27 cellular contexts compared by ENCODE assay signal in the genomic region with DNA sequence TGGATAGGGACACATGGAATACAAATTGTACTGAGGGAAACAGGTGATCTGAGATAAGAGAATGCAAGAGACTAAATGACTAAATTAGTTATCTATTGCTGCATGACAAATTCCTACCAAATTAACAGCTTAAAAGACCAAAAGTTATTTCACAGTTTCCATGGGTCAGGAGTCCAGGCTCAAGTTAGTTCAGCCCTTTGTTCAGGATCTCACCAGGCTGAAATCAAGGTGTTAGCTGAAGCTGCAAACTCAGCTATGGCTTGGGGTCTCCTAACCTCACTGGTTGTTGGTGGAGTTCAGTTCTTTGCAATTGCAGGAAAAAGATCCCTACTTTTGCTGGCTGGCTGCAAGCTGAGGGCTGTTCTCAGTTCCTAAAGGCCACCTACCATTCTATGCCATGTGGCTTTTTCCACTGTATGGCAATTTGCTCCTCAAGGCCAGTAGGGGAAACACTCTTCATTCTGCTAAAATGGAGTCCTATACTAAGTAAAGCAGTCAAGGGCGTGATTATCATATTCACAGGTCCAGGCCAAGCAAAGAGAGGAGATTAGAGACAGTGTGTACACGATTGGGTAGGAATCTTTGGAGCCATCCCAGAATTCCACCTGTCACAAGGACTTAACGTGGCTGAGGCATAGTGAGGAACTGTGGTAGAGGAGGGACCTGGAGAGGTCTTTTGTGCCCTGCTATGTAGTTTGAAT. TPM values are rescaled to one million over a fixed set of nuclear protein-coding genes. Genes with fewer than 3 reads are reported as not detected.
"Had no signal": no experiment of that assay in that cellular context is flagged by ENCODE, and none has a peak within 500 bp of the region (broad histone marks: within the 10 kb centered on the region; RNA-seq: fewer than 3 reads in every experiment).

No MANE protein-coding gene starts in this region.

- H3K9me3 Mint-ChIP-seq: activated naive CD4-positive, alpha-beta T cell treated with anti-CD3 and anti-CD28 coated beads, Interleukin-2, amount 50 U/mL, for 72 hours; stimulated activated memory B cell treated with anti-CD40 and anti-IgM and Interleukin-4, amounts not matched to agents 10 μg/mL and 1 μg/mL and 100 μg/mL, for 72 hours; stimulated activated naive CD8-positive, alpha-beta T cell treated with anti-CD3 and anti-CD28 coated beads, Interleukin-15, amount 100 ng/mL, for 72 hours had no signal

- H3K4me1 Mint-ChIP-seq: natural killer cell; stimulated activated memory B cell treated with anti-CD40 and anti-IgM and Interleukin-4, amounts not matched to agents 10 μg/mL and 1 μg/mL and 100 μg/mL, for 72 hours; stimulated activated naive CD8-positive, alpha-beta T cell treated with anti-CD3 and anti-CD28 coated beads, Interleukin-15, amount 100 ng/mL, for 72 hours had no signal

- H3K36me3 ChIP-seq: esophagus squamous epithelium, lower lobe of right lung, sigmoid colon, upper lobe of left lung had no signal

- H3K27me3 ChIP-seq: esophagus squamous epithelium, sigmoid colon, upper lobe of left lung had no signal

- H3K27ac ChIP-seq: epithelial cell of prostate, esophagus squamous epithelium, lower lobe of right lung, sigmoid colon, upper lobe of left lung had no signal

- H3K36me3 Mint-ChIP-seq: activated naive CD4-positive, alpha-beta T cell treated with anti-CD3 and anti-CD28 coated beads, Interleukin-2, amount 50 U/mL, for 72 hours; natural killer cell; stimulated activated memory B cell treated with anti-CD40 and anti-IgM and Interleukin-4, amounts not matched to agents 10 μg/mL and 1 μg/mL and 100 μg/mL, for 72 hours had no signal

- DNase-seq: activated CD4-positive, alpha-beta T cell treated with anti-CD3 and anti-CD28 coated beads for 4 hours; activated CD4-positive, alpha-beta T cell treated with anti-CD3 and anti-CD28 coated beads, Interleukin-2, amount 50 U/mL, for 4 hours; activated naive CD4-positive, alpha-beta T cell; activated T-cell treated with anti-CD3 and anti-CD28 coated beads for 4 hours; activated T-cell treated with anti-CD3 and anti-CD28 coated beads, Interleukin-2, amount 50 U/mL, for 72 hours; anterior cingulate cortex; dermis blood vessel endothelial cell; effector CD4-positive, alpha-beta T cell; esophagus squamous epithelium; foreskin melanocyte; islet precursor cell; lower lobe of right lung; mesenchymal stem cell; natural killer cell; posterior cingulate gyrus; sigmoid colon; stimulated activated CD4-positive, alpha-beta T cell treated with anti-CD3 and anti-CD28 coated beads, Interleukin-1b, Interleukin-23, amount 100 ng/mL, for 48 hours; stimulated activated CD4-positive, alpha-beta T cell treated with anti-CD3 and anti-CD28 coated beads, Interleukin-4, amount 100 ng/mL, for 4 hours; stimulated activated CD8-positive, alpha-beta memory T cell treated with anti-CD3 and anti-CD28 coated beads, Interleukin-4, amount 100 ng/mL, for 48 hours; stimulated activated naive CD8-positive, alpha-beta T cell treated with anti-CD3 and anti-CD28 coated beads, Interleukin-15, amount 100 ng/mL, for 72 hours; substantia nigra; upper lobe of left lung had no signal

- H3K27ac Mint-ChIP-seq: activated naive CD4-positive, alpha-beta T cell treated with anti-CD3 and anti-CD28 coated beads, Interleukin-2, amount 50 U/mL, for 72 hours; activated T-cell treated with anti-CD3 and anti-CD28 coated beads, Interleukin-2, amount 50 U/mL, for 72 hours; natural killer cell; stimulated activated memory B cell treated with anti-CD40 and anti-IgM and Interleukin-4, amounts not matched to agents 10 μg/mL and 1 μg/mL and 100 μg/mL, for 72 hours had no signal

- H3K4me3 Mint-ChIP-seq: activated T-cell treated with anti-CD3 and anti-CD28 coated beads, Interleukin-2, amount 50 U/mL, for 72 hours; natural killer cell; stimulated activated memory B cell treated with anti-CD40 and anti-IgM and Interleukin-4, amounts not matched to agents 10 μg/mL and 1 μg/mL and 100 μg/mL, for 72 hours; stimulated activated naive CD8-positive, alpha-beta T cell treated with anti-CD3 and anti-CD28 coated beads, Interleukin-15, amount 100 ng/mL, for 72 hours had no signal

- H3K27me3 Mint-ChIP-seq: stimulated activated memory B cell treated with anti-CD40 and anti-IgM and Interleukin-4, amounts not matched to agents 10 μg/mL and 1 μg/mL and 100 μg/mL, for 72 hours; stimulated activated naive CD8-positive, alpha-beta T cell treated with anti-CD3 and anti-CD28 coated beads, Interleukin-15, amount 100 ng/mL, for 72 hours had no signal

- H3K4me2 ChIP-seq: smooth muscle cell had no signal

- ATAC-seq: activated naive CD4-positive, alpha-beta T cell treated with anti-CD3 and anti-CD28 coated beads, Interleukin-2, amount 50 U/mL, for 72 hours; activated T-cell treated with anti-CD3 and anti-CD28 coated beads, Interleukin-2, amount 50 U/mL, for 72 hours; lower lobe of right lung; natural killer cell; stimulated activated memory B cell treated with anti-CD40 and anti-IgM and Interleukin-4, amounts not matched to agents 10 μg/mL and 1 μg/mL and 100 μg/mL, for 72 hours; stimulated activated naive CD8-positive, alpha-beta T cell treated with anti-CD3 and anti-CD28 coated beads, Interleukin-15, amount 100 ng/mL, for 72 hours had no signal

- H3K9me3 ChIP-seq: esophagus squamous epithelium, lower lobe of right lung, sigmoid colon, upper lobe of left lung had no signal

- H3K4me3 ChIP-seq: esophagus squamous epithelium, lower lobe of right lung, sigmoid colon, smooth muscle cell, upper lobe of left lung had no signal

- H3K4me1 ChIP-seq: esophagus squamous epithelium, lower lobe of right lung, upper lobe of left lung had no signal

RNA-seq across cellular contexts. Expression of gene THRB, which starts 53.7 kb away (rescaled TPM):
- total RNA-seq: activated naive CD4-positive, alpha-beta T cell treated with anti-CD3 and anti-CD28 coated beads, Interleukin-2, amount 50 U/mL, for 72 hours; activated T-cell treated with anti-CD3 and anti-CD28 coated beads, Interleukin-2, amount 50 U/mL, for 72 hours; T-helper 1 cell treated with Interleukin-12 subunit alpha and Interleukin-12 subunit beta and Interleukin-4 antibody, amounts not matched to agents 30 ng/mL and 1 ng/mL, for 36 hours had no signal
